11 cellular contexts compared by ENCODE assay signal in the genomic region with DNA sequence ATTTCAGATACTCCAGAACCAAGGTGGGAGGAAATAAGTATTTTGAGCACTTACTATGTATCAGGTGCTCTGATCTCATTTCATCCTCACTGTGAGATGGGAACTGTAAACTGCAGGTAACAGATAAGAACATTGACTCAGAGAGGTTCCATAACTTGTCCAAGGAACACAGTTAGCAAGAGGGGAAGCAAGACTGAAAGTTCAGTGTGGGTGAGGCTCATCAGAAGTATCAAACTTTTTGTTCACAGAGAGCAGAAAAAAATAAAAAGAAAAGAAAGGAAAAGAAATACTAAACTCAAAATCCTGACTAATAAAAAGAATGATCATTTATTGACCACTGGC. TPM values are rescaled to one million over a fixed set of nuclear protein-coding genes. Genes with fewer than 3 reads are reported as not detected.
DNase-seq lines count a peak whose midpoint lies in the region; ATAC-seq, FAIRE-seq and TF ChIP-seq lines count a peak whose summit lies in the region.
"Had no signal": no experiment of that assay in that cellular context is flagged by ENCODE, and none has a peak within 500 bp of the region (broad histone marks: within the 10 kb centered on the region; RNA-seq: fewer than 3 reads in every experiment).

No MANE protein-coding gene starts in this region.

- H3K36me3 ChIP-seq in DOHH2 (ENCODE audit: control insufficient read depth, low read length) = peaks cover 72% of the 10 kb centered on the region

- peaks cover 39% of the 10 kb centered on the region for H4K20me1 ChIP-seq in DOHH2 (ENCODE audit: control insufficient read depth, insufficient read depth, low read depth, low read length)

- TF ChIP-seq CTCF in DOHH2 (IDR thresholded peaks at IDR 0.05; ENCODE audit: low read depth, low read length, poor library complexity, severe bottlenecking) (no peak), coronary artery (IDR thresholded peaks at IDR 0.05) (no peak), osteocyte (IDR thresholded peaks at IDR 0.05) (no peak), lower leg skin (IDR thresholded peaks at IDR 0.05) (no peak)

- no peak for DNase-seq in coronary artery (ENCODE audit: low spot score)
- DNase-seq in osteocyte (ENCODE audit: extremely low spot score, unreplicated experiment) = no peak
- DNase-seq in RCC 7860 (ENCODE audit: low spot score) = no peak
- no peak for DNase-seq in lower leg skin (ENCODE audit: low spot score in 2 of 2)
- DNase-seq in NCI-H1930 (lab: John Stamatoyannopoulos, UW) = no peak
- no peak for DNase-seq in effector CD4-positive, alpha-beta T cell
- DNase-seq: activated naive CD4-positive, alpha-beta T cell treated with anti-CD3 and anti-CD28 coated beads, Interleukin-2, amount 10 ng/mL, durations not matched to agents 7 days and 5 days; T-helper 17 cell had no signal

- no peak for FAIRE-seq in RCC 7860 (lab: Jason Lieb, UNC)
- FAIRE-seq: D721Med had no signal

- H3K79me2 ChIP-seq in DOHH2 (ENCODE audit: control insufficient read depth, low read length) = peaks cover 99% of the 10 kb centered on the region

- H3K9me3 ChIP-seq in DOHH2 (ENCODE audit: control insufficient read depth, insufficient read depth, low read length) = no peaks in the 10 kb centered on the region

- H3F3A ChIP-seq in DOHH2 (ENCODE audit: control insufficient read depth, insufficient read depth) = peaks cover 18% of the 10 kb centered on the region

- H3K36me3 Mint-ChIP-seq in osteocyte (ENCODE audit: unreplicated experiment) = peaks cover 8% of the 10 kb centered on the region

- H3K4me3 Mint-ChIP-seq in osteocyte (ENCODE audit: unreplicated experiment) = peak overlapping the region; percentile 66
- H3K4me3 Mint-ChIP-seq: activated naive CD4-positive, alpha-beta T cell treated with anti-CD3 and anti-CD28 coated beads, Interleukin-2, amount 10 ng/mL, durations not matched to agents 7 days and 5 days; T-helper 17 cell had no signal

- H3K4me3 ChIP-seq in DOHH2 (ENCODE audit: low read length) (peak overlapping the region; percentile 59), coronary artery (peak overlapping the region; percentile 50), lower leg skin (ENCODE audit: low read depth, poor library complexity, severe bottlenecking) (no peak overlapping the region)

- H3K27me3 Mint-ChIP-seq in osteocyte (ENCODE audit: unreplicated experiment) = no peaks in the 10 kb centered on the region
- H3K27me3 Mint-ChIP-seq: activated naive CD4-positive, alpha-beta T cell treated with anti-CD3 and anti-CD28 coated beads, Interleukin-2, amount 10 ng/mL, durations not matched to agents 7 days and 5 days; T-helper 17 cell had no signal

- H3K9me3 Mint-ChIP-seq in osteocyte (ENCODE audit: unreplicated experiment) = no peaks in the 10 kb centered on the region

- H3K27me3 ChIP-seq in DOHH2 (ENCODE audit: control insufficient read depth, low read length) = no peaks in the 10 kb centered on the region

- no peaks in the 10 kb centered on the region for H3K9me2 ChIP-seq in DOHH2 (replicated peaks; ENCODE audit: control insufficient read depth, low read length)

- H3K4me1 ChIP-seq in DOHH2 (ENCODE audit: control insufficient read depth, low read length) = peaks cover 88% of the 10 kb centered on the region

- peak overlapping the region; percentile 69 for H3K4me2 ChIP-seq in DOHH2 (ENCODE audit: low read length)

- H3K27ac Mint-ChIP-seq in osteocyte (ENCODE audit: unreplicated experiment) = peak overlapping the region; percentile 89
- H3K27ac Mint-ChIP-seq: activated naive CD4-positive, alpha-beta T cell treated with anti-CD3 and anti-CD28 coated beads, Interleukin-2, amount 10 ng/mL, durations not matched to agents 7 days and 5 days; T-helper 17 cell had no signal

- H3K4me1 Mint-ChIP-seq in osteocyte (ENCODE audit: unreplicated experiment) = peaks cover 76% of the 10 kb centered on the region

- ATAC-seq in HG03442 (IDR thresholded peaks at IDR 0.05; ENCODE audit: unreplicated experiment) = peak; percentile 34

- intact Hi-C loops in lower leg skin (cut with DNase I; ENCODE audit: low total_unique reads) = no loop called here

- peak overlapping the region; percentile 75; the same call in 1 of the 2 replicates for H3K27ac ChIP-seq in DOHH2 (ENCODE audit: low read depth, low read length)
- H3K27ac ChIP-seq in coronary artery = peak overlapping the region; percentile 77 to 87

- TF ChIP-seq POLR2A in lower leg skin (IDR thresholded peaks at IDR 0.05) = no peak

RNA-seq across cellular contexts. Expression of gene RAB30, which starts 37.1 kb away (rescaled TPM):
- 73.8 and 79.7 TPM in 2 replicates for total RNA-seq in osteocyte
- total RNA-seq in lower leg skin = 10 to 100 TPM; 13.4 to 53.9 (median 25.7) TPM
